8 cellular contexts compared by ENCODE assay signal in genomic region chr19:19063183-19064097, GRCh38. TPM values are rescaled to one million over a fixed set of nuclear protein-coding genes. Genes with fewer than 3 reads are reported as not detected.
DNase-seq lines count a peak whose midpoint lies in the region; ATAC-seq and TF ChIP-seq lines count a peak whose summit lies in the region.

Gene SLC25A42 (plus strand): TSS chr19:19063994. CDS start chr19:19096125, 32,131 bp downstream.

- TF ChIP-seq CTCF in right atrium auricular region (IDR thresholded peaks at IDR 0.05) (no peak), psoas muscle (IDR thresholded peaks at IDR 0.05) (no peak), uterus (IDR thresholded peaks at IDR 0.05) (peak in 3 of 4 experiments; percentile 9 to 33 (median 15))

- ATAC-seq in GM18498 (IDR thresholded peaks at IDR 0.05; ENCODE audit: unreplicated experiment) (peak; percentile 94), HG02943 (IDR thresholded peaks at IDR 0.05; ENCODE audit: low read depth, unreplicated experiment) (peak; percentile 90), psoas muscle (peak; percentile 85 to 89 (median 86))

- H3K4me1 ChIP-seq in right atrium auricular region (peaks cover 0 to 59% of the 10 kb centered on the region in 2 donors), psoas muscle (peaks cover 61% of the 10 kb centered on the region), uterus (peaks cover 0 to 8% of the 10 kb centered on the region in 2 donors)

- H3K27ac ChIP-seq in right atrium auricular region = peak within 1 kb of the TSS; percentile 79 to 87
- peak within 1 kb of the TSS; percentile 78 for H3K27ac ChIP-seq in psoas muscle
- H3K27ac ChIP-seq in uterus = peak within 1 kb of the TSS; percentile 71 to 85

- TF ChIP-seq POLR2A in uterus (IDR thresholded peaks at IDR 0.05) = peak; percentile 24 to 58

- peak; percentile 94 for DNase-seq in NCI-H187 treated with DMSO at 0.1 percent for 48 hours (lab: John Stamatoyannopoulos, UW)
- DNase-seq in anterior cingulate cortex (lab: John Stamatoyannopoulos, UW) = peak; percentile 92 to 100 (median 100)
- DNase-seq in right atrium auricular region (ENCODE audit: low spot score) = peak; percentile 99
- DNase-seq in psoas muscle = peak; percentile 100
- DNase-seq in uterus = peak; percentile 100

- H3K4me3 ChIP-seq in right atrium auricular region (peak within 1 kb of the TSS; percentile 89 to 94), psoas muscle (peak within 1 kb of the TSS; percentile 76), uterus (peak within 1 kb of the TSS; percentile 57 to 94)

- WGBS in psoas muscle, 3 donors = 1 to 4% (median 1%) methylated on average over 54 to 77 of the region's 77 CpGs

- intact Hi-C loops in T-helper 2 cell treated with Interferon-gamma antibody and Interleukin-4, amounts not matched to agents 100 ng/mL and 5 ng/mL, for 36 hours (cut with micrococcal nuclease) = loop anchor here (1.0 to 2.0 kb wide), 3 partner anchors 31 to 75 kb away; partner anchors contain the start of gene TMEM161A
- intact Hi-C loops in psoas muscle (cut with DNase I) (loop anchor here in 1 of 2 donors (2.0 kb wide), 1 partner anchor 75 kb away; the partner anchor contains the start of gene TMEM161A), uterus (cut with DNase I; ENCODE audit: low total_unique reads) (no loop called here)

- H3K9me3 ChIP-seq in right atrium auricular region = no peaks in the 10 kb centered on the region
- no peaks in the 10 kb centered on the region for H3K9me3 ChIP-seq in psoas muscle
- H3K9me3 ChIP-seq in uterus = no peaks in the 10 kb centered on the region

- H3K27me3 ChIP-seq in right atrium auricular region = no peaks in the 10 kb centered on the region
- no peaks in the 10 kb centered on the region for H3K27me3 ChIP-seq in psoas muscle (ENCODE audit: insufficient read depth in 3 of 3, low read length in 2 of 3)
- no peaks in the 10 kb centered on the region for H3K27me3 ChIP-seq in uterus

- H3K36me3 ChIP-seq in right atrium auricular region = no peaks in the 10 kb centered on the region
- H3K36me3 ChIP-seq in psoas muscle (ENCODE audit: insufficient read depth in 1 of 2, low read depth in 1 of 2) = no peaks in the 10 kb centered on the region
- H3K36me3 ChIP-seq in uterus = no peaks in the 10 kb centered on the region

RNA-seq across cellular contexts. Expression of gene SLC25A42, which starts in this region (rescaled TPM):
- total RNA-seq in T-helper 2 cell treated with Interferon-gamma antibody and Interleukin-4, amounts not matched to agents 100 ng/mL and 5 ng/mL, for 36 hours = 17.4 and 18.6 TPM in 2 replicates
- 10 to 100 TPM; 10.3 to 14.4 TPM for total RNA-seq in right atrium auricular region
- 10 to 100 TPM; 14.7 to 40.2 (median 24.5) TPM for total RNA-seq in psoas muscle
- 10 to 100 TPM in 2 of 3 donors, 1 to 10 TPM in 1; 4.6 to 31.9 (median 12.2) TPM for polyA plus RNA-seq in psoas muscle
- total RNA-seq in uterus = 10 to 100 TPM in 1 of 4 donors, 1 to 10 TPM in 3; 2.9 to 25.7 (median 5.9) TPM

Comparison
In these comparisons a context has a peak if more than half of its experiments do, and no peak if none do; other contexts are left out.
1. Peak in every context shown above with its lines: DNase-seq, ATAC-seq, H3K4me3 ChIP-seq and H3K27ac ChIP-seq.
2. CTCF ChIP-seq: peak in uterus (3 of 4); none in right atrium auricular region (0 of 2) and psoas muscle (single experiment).